Comparison of ENCODE assay signal across 8 cellular contexts in genomic region chr1:93446837-93447451, GRCh38. TPM values are rescaled to one million over a fixed set of nuclear protein-coding genes. Genes with fewer than 3 reads are reported as not detected.
DNase-seq lines count a peak whose midpoint lies in the region; ATAC-seq and TF ChIP-seq lines count a peak whose summit lies in the region.

No MANE protein-coding gene starts in this region.

- peaks cover 7% of the 10 kb centered on the region; the same call in 1 of the 2 replicates for H4K20me1 ChIP-seq in DND-41 (ENCODE audit: insufficient read depth, low read length)

- TF ChIP-seq CTCF in DND-41 (IDR thresholded peaks at IDR 0.05; ENCODE audit: borderline replicate concordance, extremely low read depth, low read length, poor library complexity, severe bottlenecking): no peak

- H4K12ac ChIP-seq in trophoblast cell (ENCODE audit: low read depth, low read length): no peak overlapping the region

- no peak for DNase-seq in DND-41
- DNase-seq in NCI-H1694 (lab: John Stamatoyannopoulos, UW): peak; percentile 77
- DNase-seq in activated CD4-positive, alpha-beta T cell treated with anti-CD3 and anti-CD28 coated beads, Interleukin-2, amount 50 U/mL, for 48 hours: peak; percentile 11 to 20
- no peak for DNase-seq in Right ventricle myocardium superior
- peak; percentile 56 to 74 for DNase-seq in trophoblast cell
- no peak for DNase-seq in NAMALWA (ENCODE audit: low spot score)

- H2AK5ac ChIP-seq in trophoblast cell (ENCODE audit: low read length): no peak overlapping the region

- ATAC-seq in DND-41 (ENCODE audit: insufficient read depth, low read depth) (no peak), Right ventricle myocardium superior (ENCODE audit: poor library complexity) (peak; percentile 18), GM21576 (IDR thresholded peaks at IDR 0.05; ENCODE audit: unreplicated experiment) (no peak), HG02759 (IDR thresholded peaks at IDR 0.05; ENCODE audit: unreplicated experiment) (no peak)

- no peak overlapping the region for H3K23ac ChIP-seq in trophoblast cell (ENCODE audit: low read length)

- H2BK120ac ChIP-seq in trophoblast cell (ENCODE audit: insufficient read depth, low read length, poor library complexity): no peak overlapping the region

- H3K27me3 ChIP-seq in DND-41 (ENCODE audit: insufficient read depth, low read length, poor library complexity) (peaks cover 3% of the 10 kb centered on the region), trophoblast cell (ENCODE audit: insufficient read depth, low read length) (no peaks in the 10 kb centered on the region)

- H3K27ac ChIP-seq in DND-41 (ENCODE audit: low read length): no peak overlapping the region
- no peak overlapping the region for H3K27ac ChIP-seq in trophoblast cell (ENCODE audit: low read depth, low read length)

- H3K14ac ChIP-seq in trophoblast cell (ENCODE audit: low read length): no peak overlapping the region

- H3K9me3 ChIP-seq in DND-41 (ENCODE audit: insufficient read depth, low read length, severe bottlenecking) (no peaks in the 10 kb centered on the region), trophoblast cell (ENCODE audit: insufficient read depth, low read depth, low read length) (no peaks in the 10 kb centered on the region)

- no peak overlapping the region for H4K8ac ChIP-seq in trophoblast cell (ENCODE audit: low read depth, low read length)

- peak overlapping the region; percentile 92 to 97; a peak in 3 of 4 replicates for H3K4me3 ChIP-seq in DND-41 (ENCODE audit: low read depth in 1 of 2, low read length in 2 of 2)
- H3K4me3 ChIP-seq in trophoblast cell (ENCODE audit: low read depth, low read length): no peak overlapping the region

- H3K4me2 ChIP-seq in DND-41 (ENCODE audit: insufficient read depth, low read length) (peak overlapping the region; percentile 96), trophoblast cell (ENCODE audit: low read length) (no peak overlapping the region)

- no peak overlapping the region for H3K18ac ChIP-seq in trophoblast cell (ENCODE audit: low read length)

- no peaks in the 10 kb centered on the region; the same call in 1 of the 2 replicates for H3K36me3 ChIP-seq in DND-41 (ENCODE audit: insufficient read depth, low read length)
- H3K36me3 ChIP-seq in trophoblast cell (ENCODE audit: control insufficient read depth in 1 of 2, insufficient read depth in 2 of 2, low read length in 2 of 2): no peaks in the 10 kb centered on the region

- H3K4me1 ChIP-seq in DND-41 (ENCODE audit: insufficient read depth, low read length): peaks cover 30% of the 10 kb centered on the region
- H3K4me1 ChIP-seq in trophoblast cell (ENCODE audit: control insufficient read depth in 1 of 2, insufficient read depth in 2 of 2, low read length in 2 of 2): peaks cover 0 to 2% of the 10 kb centered on the region in 2 experiments

- peaks cover 16% of the 10 kb centered on the region for H3K79me1 ChIP-seq in trophoblast cell (ENCODE audit: low read length)

- no CpG with 5 or more reads among the region's 16 CpGs for WGBS in trophoblast cell (ENCODE audit: extremely low coverage, insufficient coverage, insufficient read length)

- peaks cover 38% of the 10 kb centered on the region for H3K79me2 ChIP-seq in DND-41 (ENCODE audit: insufficient read depth, low read length)
- H3K79me2 ChIP-seq in trophoblast cell (ENCODE audit: control insufficient read depth, insufficient read depth, low read length, poor library complexity): peaks cover 17% of the 10 kb centered on the region

- H2BK5ac ChIP-seq in trophoblast cell (ENCODE audit: low read depth, low read length, poor library complexity): no peak overlapping the region

- no peak overlapping the region for H4K91ac ChIP-seq in trophoblast cell (ENCODE audit: low read depth, low read length)

- intact Hi-C loops in Right ventricle myocardium superior (cut with DNase I): loop anchor here (10.0 kb wide), 1 partner anchor 108 kb away; no protein-coding TSS in a partner anchor

- no peak overlapping the region for H2BK12ac ChIP-seq in trophoblast cell (ENCODE audit: low read length)

- H2AFZ ChIP-seq in DND-41 (ENCODE audit: low read depth, low read length) (peak overlapping the region; percentile 99), trophoblast cell (ENCODE audit: insufficient read depth, low read length, poor library complexity) (no peak overlapping the region)

- H3K9ac ChIP-seq in DND-41 (ENCODE audit: low read depth, low read length) (no peak overlapping the region), trophoblast cell (ENCODE audit: low read length) (no peak overlapping the region)

- no peak overlapping the region for H3K4ac ChIP-seq in trophoblast cell (ENCODE audit: low read depth, low read length)

RNA-seq across cellular contexts. Expression of gene FNBP1L, which starts 1.0 kb away (rescaled TPM):
- total RNA-seq in Right ventricle myocardium superior: 21.0 TPM
- polyA plus RNA-seq in trophoblast cell (2013): 82.4 and 84.4 TPM in 2 replicates

Comparison
In these comparisons a context has a peak if more than half of its experiments do, and no peak if none do; other contexts are left out.
1. DNase-seq: peak in NCI-H1694 (single experiment), activated CD4-positive, alpha-beta T cell treated with anti-CD3 and anti-CD28 coated beads, Interleukin-2, amount 50 U/mL, for 48 hours (2 of 2) and trophoblast cell (2 of 2); none in DND-41 (single experiment), Right ventricle myocardium superior (single experiment) and NAMALWA (single experiment).